28 cellular contexts compared by ENCODE assay signal in the genomic region with DNA sequence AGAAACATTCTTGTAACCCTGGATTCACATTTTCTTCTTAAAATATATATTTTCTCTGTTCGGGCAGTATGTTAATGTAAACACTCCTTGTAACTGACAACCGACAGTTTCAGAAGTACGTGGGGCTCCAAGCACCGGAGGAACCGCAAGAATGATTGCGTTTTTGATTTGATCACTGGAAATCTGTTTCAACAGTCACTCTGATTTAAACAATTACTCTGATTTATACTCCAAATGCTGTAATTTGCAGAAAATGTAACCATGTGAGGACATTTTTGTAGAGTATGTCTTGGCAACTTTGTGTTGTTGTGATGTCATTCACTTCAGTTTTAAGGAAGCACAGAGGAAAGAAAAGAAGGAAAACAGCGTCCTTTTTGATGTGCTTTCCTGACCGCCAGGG.
"Had no signal": no experiment of that assay in that cellular context is flagged by ENCODE, and none has a peak within 500 bp of the region (broad histone marks: within the 10 kb centered on the region; RNA-seq: fewer than 3 reads in every experiment).

No MANE protein-coding gene starts in this region.

- H2AFZ ChIP-seq: parathyroid adenoma had no signal

- H3K27me3 ChIP-seq: colonic mucosa, gastroesophageal sphincter, testis had no signal

- H3K36me3 ChIP-seq: colonic mucosa, esophagus muscularis mucosa, gastroesophageal sphincter, spleen had no signal

- H3K4me1 Mint-ChIP-seq: activated CD8-positive, alpha-beta memory T cell treated with anti-CD3 and anti-CD28 coated beads, Interleukin-2, amount 10 ng/mL, durations not matched to agents 7 days and 5 days; activated naive CD4-positive, alpha-beta T cell treated with anti-CD3 and anti-CD28 coated beads, Interleukin-2, amount 50 U/mL, for 24 hours; activated naive CD8-positive, alpha-beta T cell treated with anti-CD3 and anti-CD28 coated beads, Interleukin-2, amount 50 U/mL, for 24 hours; naive thymus-derived CD4-positive, alpha-beta T cell; WTC11 had no signal

- DNase-seq: activated CD4-positive, alpha-beta T cell treated with anti-CD3 and anti-CD28 coated beads for 1 hour; activated CD8-positive, alpha-beta memory T cell treated with anti-CD3 and anti-CD28 coated beads, Interleukin-2, amount 10 ng/mL, durations not matched to agents 7 days and 5 days; activated CD8-positive, alpha-beta T cell treated with anti-CD3 and anti-CD28 coated beads, Interleukin-2, amount 10 ng/mL, durations not matched to agents 7 days and 5 days; activated naive CD8-positive, alpha-beta T cell treated with anti-CD3 and anti-CD28 coated beads, Interleukin-2, amount 50 U/mL, for 24 hours; activated T-cell treated with anti-CD3 and anti-CD28 coated beads, Interleukin-2, amount 50 U/mL, for 48 hours; colonic mucosa; head of caudate nucleus; hippocampal formation; kidney; left colon; mammary epithelial cell; midbrain; naive thymus-derived CD4-positive, alpha-beta T cell; psoas muscle; right cardiac atrium; spleen; stimulated activated naive CD8-positive, alpha-beta T cell treated with anti-CD3 and anti-CD28 coated beads, Interleukin-15, Interleukin-2, amounts not matched to agents 100 U/mL and 50 U/mL, for 24 hours; T-helper 2 cell; testis; trophoblast cell had no signal

- H3K4me3 ChIP-seq: colonic mucosa, esophagus muscularis mucosa, gastroesophageal sphincter, psoas muscle, spleen, testis had no signal

- H3K4me3 Mint-ChIP-seq: activated CD8-positive, alpha-beta memory T cell treated with anti-CD3 and anti-CD28 coated beads, Interleukin-2, amount 10 ng/mL, durations not matched to agents 7 days and 5 days; activated CD8-positive, alpha-beta T cell treated with anti-CD3 and anti-CD28 coated beads, Interleukin-2, amount 10 ng/mL, durations not matched to agents 7 days and 5 days; activated naive CD4-positive, alpha-beta T cell treated with anti-CD3 and anti-CD28 coated beads, Interleukin-2, amount 50 U/mL, for 24 hours; activated naive CD8-positive, alpha-beta T cell treated with anti-CD3 and anti-CD28 coated beads, Interleukin-2, amount 50 U/mL, for 24 hours; naive thymus-derived CD4-positive, alpha-beta T cell; WTC11 had no signal

- H3K27ac ChIP-seq: colonic mucosa, esophagus muscularis mucosa, gastroesophageal sphincter, parathyroid adenoma, psoas muscle, spleen, testis had no signal

- H3K9me3 Mint-ChIP-seq: activated naive CD4-positive, alpha-beta T cell treated with anti-CD3 and anti-CD28 coated beads, Interleukin-2, amount 50 U/mL, for 24 hours; activated naive CD8-positive, alpha-beta T cell treated with anti-CD3 and anti-CD28 coated beads, Interleukin-2, amount 50 U/mL, for 24 hours; activated T-helper 2 cell treated with anti-CD3 and anti-CD28 coated beads, Interferon-gamma antibody, Interleukin-2, Interleukin-4, amounts not matched to agents 10 μg/mL and 5 μg/mL and 100 μg/mL, durations not matched to agents 14 hours and 24 hours and 36 hours; WTC11 had no signal

- H3K27ac Mint-ChIP-seq: activated CD8-positive, alpha-beta memory T cell treated with anti-CD3 and anti-CD28 coated beads, Interleukin-2, amount 10 ng/mL, durations not matched to agents 7 days and 5 days; activated CD8-positive, alpha-beta T cell treated with anti-CD3 and anti-CD28 coated beads, Interleukin-2, amount 10 ng/mL, durations not matched to agents 7 days and 5 days; activated naive CD4-positive, alpha-beta T cell treated with anti-CD3 and anti-CD28 coated beads, Interleukin-2, amount 50 U/mL, for 24 hours; activated naive CD8-positive, alpha-beta T cell treated with anti-CD3 and anti-CD28 coated beads, Interleukin-2, amount 50 U/mL, for 24 hours; activated T-helper 2 cell treated with anti-CD3 and anti-CD28 coated beads, Interferon-gamma antibody, Interleukin-2, Interleukin-4, amounts not matched to agents 10 μg/mL and 5 μg/mL and 100 μg/mL, durations not matched to agents 14 hours and 24 hours and 36 hours; naive thymus-derived CD4-positive, alpha-beta T cell; WTC11 had no signal

- FAIRE-seq: bronchial epithelial cell, kidney, urothelium cell line had no signal

- H3K36me3 Mint-ChIP-seq: activated CD8-positive, alpha-beta memory T cell treated with anti-CD3 and anti-CD28 coated beads, Interleukin-2, amount 10 ng/mL, durations not matched to agents 7 days and 5 days; activated naive CD4-positive, alpha-beta T cell treated with anti-CD3 and anti-CD28 coated beads, Interleukin-2, amount 50 U/mL, for 24 hours; naive thymus-derived CD4-positive, alpha-beta T cell; WTC11 had no signal

- H3K79me2 ChIP-seq: parathyroid adenoma had no signal

- H3K4me1 ChIP-seq: colonic mucosa, spleen, testis had no signal

- ATAC-seq: activated CD8-positive, alpha-beta memory T cell treated with anti-CD3 and anti-CD28 coated beads, Interleukin-2, amount 10 ng/mL, durations not matched to agents 7 days and 5 days; activated CD8-positive, alpha-beta T cell treated with anti-CD3 and anti-CD28 coated beads, Interleukin-2, amount 10 ng/mL, durations not matched to agents 7 days and 5 days; activated naive CD8-positive, alpha-beta T cell treated with anti-CD3 and anti-CD28 coated beads, Interleukin-2, amount 50 U/mL, for 24 hours; gastroesophageal sphincter; left colon; naive thymus-derived CD4-positive, alpha-beta T cell; psoas muscle; right cardiac atrium; stimulated activated naive CD8-positive, alpha-beta T cell treated with anti-CD3 and anti-CD28 coated beads, Interleukin-15, Interleukin-2, amounts not matched to agents 100 U/mL and 50 U/mL, for 24 hours; WTC11 had no signal

- H3K9me3 ChIP-seq: colonic mucosa, esophagus muscularis mucosa, gastroesophageal sphincter, psoas muscle, spleen, testis had no signal

- H3K9ac ChIP-seq: parathyroid adenoma had no signal
